7 cellular contexts compared by ENCODE assay signal in the genomic region with DNA sequence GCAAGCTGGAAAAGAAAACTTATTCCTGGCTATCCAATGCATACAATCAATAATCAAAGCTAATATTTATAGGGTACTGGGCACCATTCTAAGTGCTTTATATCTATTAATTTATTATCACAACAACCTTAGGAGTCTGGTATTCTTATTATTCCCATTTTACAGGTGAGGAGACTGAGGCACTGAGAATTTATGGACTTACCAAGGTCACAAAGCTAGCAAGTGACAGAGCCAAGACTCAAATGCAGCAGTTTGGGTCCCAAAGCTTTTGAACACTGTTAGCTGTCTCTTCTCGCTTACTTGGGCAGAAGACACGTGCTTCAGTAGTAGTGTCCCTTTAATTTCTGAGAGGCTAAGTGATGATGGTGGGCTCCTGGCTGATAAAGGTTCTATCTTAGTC.
"Had no signal": no experiment of that assay in that cellular context is flagged by ENCODE, and none has a peak within 500 bp of the region (broad histone marks: within the 10 kb centered on the region; RNA-seq: fewer than 3 reads in every experiment).

No MANE protein-coding gene starts in this region.

- H3K4me3 Mint-ChIP-seq: IgD-negative memory B cell had no signal

- H3K9ac ChIP-seq: KMS-11 had no signal

- H3K27ac Mint-ChIP-seq: IgD-negative memory B cell had no signal

- FAIRE-seq: HTR-8/SVneo had no signal

- H3K27ac ChIP-seq: HL-60, KMS-11 had no signal

- H3K4me1 Mint-ChIP-seq: IgD-negative memory B cell had no signal

- H3K27me3 Mint-ChIP-seq: IgD-negative memory B cell had no signal

- DNase-seq: IMR-90, KBM-7, KG1 had no signal

- H3K9me3 Mint-ChIP-seq: IgD-negative memory B cell had no signal

- H3K4me2 ChIP-seq: KMS-11 had no signal
